In genomic region chr2:222155003-222155664, GRCh38 we compare ENCODE assay signal across 1 cellular context.
TF ChIP-seq lines count a peak whose summit lies in the region.
"Not testable (repeated sequence)": the region's sequence is repeated elsewhere in the genome, so short reads cannot be mapped to it uniquely, and the experiment has no call there.

No MANE protein-coding gene starts in this region.

TF ChIP-seq in HepG2, 621 proteins besides CTCF, POLR2A, EP300 and RAD21 (continued from another document):
- not testable (repeated sequence) for TF ChIP-seq FOXA1 (IDR thresholded peaks at IDR 0.05)
- TF ChIP-seq FOXA1 (CRISPR knock-in tag; IDR thresholded peaks at IDR 0.05) (peak; percentile 67), FOXA3 (CRISPR knock-in tag; IDR thresholded peaks at IDR 0.05) (peak; percentile 51; the same call in 1 of the 2 replicates)
TF ChIP-seq in HepG2: peak in this region for 4; not testable (repeated sequence) for 617.
